8 cellular contexts compared by ENCODE assay signal in the genomic region with DNA sequence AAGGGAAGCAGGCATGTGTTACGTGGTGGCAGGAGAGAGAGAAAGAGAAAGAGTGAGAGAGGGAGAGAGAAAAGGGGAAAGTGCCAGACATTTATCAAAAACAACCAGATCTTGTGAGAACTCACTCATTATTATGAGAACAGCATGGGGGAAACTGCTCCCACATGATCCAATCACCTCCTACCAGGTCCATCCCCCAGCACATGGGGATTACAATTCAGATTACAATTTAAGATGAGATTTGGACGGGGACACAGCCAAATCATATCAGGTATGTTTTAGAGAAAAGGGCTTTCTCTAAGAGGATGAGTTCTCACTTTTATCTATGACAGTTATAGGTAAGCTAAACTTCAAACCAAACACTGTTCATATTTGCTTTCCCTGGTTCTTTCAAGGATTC.
"Had no signal": no experiment of that assay in that cellular context is flagged by ENCODE, and none has a peak within 500 bp of the region (broad histone marks: within the 10 kb centered on the region; RNA-seq: fewer than 3 reads in every experiment).

No MANE protein-coding gene starts in this region.

- H3K4me3 ChIP-seq: GM12878 had no signal

- DNase-seq: GDM1, GF-D8 had no signal

- ATAC-seq: GM12878 had no signal

- FAIRE-seq: G401.6, GM12878, GM12891, GM12892, GM18507, GM19239 had no signal
